ENCODE assay signal across 18 cellular contexts in the genomic region with DNA sequence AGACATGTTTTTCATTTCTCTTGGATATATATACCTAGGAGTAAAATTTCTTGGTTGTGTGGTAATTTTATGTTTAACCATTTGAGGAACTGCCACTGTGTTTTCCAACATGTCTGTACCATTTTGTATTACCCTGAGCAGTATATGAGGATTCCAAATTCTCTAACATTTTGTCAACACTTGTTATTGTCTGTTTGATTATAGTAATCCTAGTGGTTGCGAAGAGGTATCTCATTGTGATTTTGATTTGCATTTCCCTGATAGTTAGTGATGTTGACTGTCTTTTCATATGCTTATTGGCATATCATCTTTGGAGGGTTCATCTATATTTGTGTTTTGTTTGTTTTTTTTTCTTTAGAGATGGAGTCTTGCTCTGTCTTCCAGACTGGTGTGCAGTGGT. TPM values are rescaled to one million over a fixed set of nuclear protein-coding genes. Genes with fewer than 3 reads are reported as not detected.
DNase-seq lines count a peak whose midpoint lies in the region; ATAC-seq, FAIRE-seq and TF ChIP-seq lines count a peak whose summit lies in the region.
"Had no signal": no experiment of that assay in that cellular context is flagged by ENCODE, and none has a peak within 500 bp of the region (broad histone marks: within the 10 kb centered on the region; RNA-seq: fewer than 3 reads in every experiment).

No MANE protein-coding gene starts in this region.

- H3K4me3 Mint-ChIP-seq in HFFc6 (no peak overlapping the region), activated B cell treated with CpG ODN at 0.5 μM for 24 hours (no peak overlapping the region), mesothelial cell of epicardium (no peak overlapping the region)
- H3K4me3 Mint-ChIP-seq in activated CD8-positive, alpha-beta T cell treated with anti-CD3 and anti-CD28 coated beads for 36 hours = no peak overlapping the region
- H3K4me3 Mint-ChIP-seq: CD8-positive, alpha-beta memory T cell had no signal

- H3K9me3 ChIP-seq in A549 = no peaks in the 10 kb centered on the region

- no peak overlapping the region for H3K4me2 ChIP-seq in A549
- H3K4me2 ChIP-seq: BLaER1 treated with 17β-estradiol and CSF1 and Interleukin-3, amounts not matched to agents 10 nM and 100 nM; KMS-11 had no signal

- peak; percentile 97 for FAIRE-seq in A549 (lab: Jason Lieb, UNC)
- FAIRE-seq: A204.1, D721Med had no signal

- peaks cover 64% of the 10 kb centered on the region for H3K4me1 Mint-ChIP-seq in HFFc6 (ENCODE audit: low read depth)
- H3K4me1 Mint-ChIP-seq in activated B cell treated with CpG ODN at 0.5 μM for 24 hours = peaks cover 77% of the 10 kb centered on the region
- H3K4me1 Mint-ChIP-seq in mesothelial cell of epicardium = peaks cover 24% of the 10 kb centered on the region
- peaks cover 38% of the 10 kb centered on the region for H3K4me1 Mint-ChIP-seq in activated CD8-positive, alpha-beta T cell treated with anti-CD3 and anti-CD28 coated beads for 36 hours (ENCODE audit: low read depth)

- TF ChIP-seq CTCF in A549 (IDR thresholded peaks at IDR 0.05) = no peak
- peak; percentile 48; the same call in 1 of the 2 replicates for TF ChIP-seq CTCF in HFFc6 (IDR thresholded peaks at IDR 0.05)
- TF ChIP-seq CTCF in activated B cell treated with CpG ODN at 0.5 μM for 24 hours (IDR thresholded peaks at IDR 0.05) = no peak
- TF ChIP-seq CTCF in mesothelial cell of epicardium (IDR thresholded peaks at IDR 0.05; ENCODE audit: unreplicated experiment) = no peak
- no peak for TF ChIP-seq CTCF in activated CD8-positive, alpha-beta T cell treated with anti-CD3 and anti-CD28 coated beads for 36 hours (IDR thresholded peaks at IDR 0.05)

- CTCF ChIA-PET in A549 (lab: Yijun Ruan, JAX) = interaction anchor here (5.6 kb wide), 1 partner anchor 13 kb away, joined by 29 read pairs; no protein-coding TSS in a partner anchor
- CTCF ChIA-PET in activated B cell treated with CpG ODN at 0.5 μM for 24 hours (lab: Charles Lee) = no interaction called here
- CTCF ChIA-PET in activated CD8-positive, alpha-beta T cell treated with anti-CD3 and anti-CD28 coated beads for 36 hours (lab: Charles Lee) = interaction anchor here (1.1 kb wide), 1 partner anchor 9 kb away, joined by 3 read pairs; no protein-coding TSS in a partner anchor

- DNase-seq in A549 (ENCODE audit: low read depth in 1 of 2, low spot score in 1 of 2) = no peak
- DNase-seq in HFFc6 = no peak
- no peak for DNase-seq in activated B cell treated with CpG ODN at 0.5 μM for 24 hours
- no peak for DNase-seq in mesothelial cell of epicardium (ENCODE audit: low spot score in 2 of 2, unreplicated experiment in 2 of 2)
- DNase-seq in activated CD8-positive, alpha-beta memory T cell treated with anti-CD3 and anti-CD28 coated beads, Interleukin-2, amount 50 U/mL, for 48 hours = no peak
- no peak for DNase-seq in activated CD8-positive, alpha-beta T cell treated with anti-CD3 and anti-CD28 coated beads for 36 hours
- no peak for DNase-seq in iPS-NIHi11 (ENCODE audit: low spot score)
- DNase-seq in T-helper 9 cell = no peak
- DNase-seq: CD8-positive, alpha-beta memory T cell; DMS79 treated with DMSO at 0.1 percent for 48 hours; NCI-H1417 treated with DMSO at 0.1 percent for 48 hours; NCI-H187 treated with DMSO at 0.1 percent for 48 hours; NCI-H226; NCI-H524 treated with DMSO at 0.1 percent for 48 hours had no signal

- H3K4me1 ChIP-seq in A549 = peaks cover 4% of the 10 kb centered on the region; the same call in 1 of the 3 replicates

- H3K27ac Mint-ChIP-seq in HFFc6 (peak overlapping the region; percentile 38; the same call in 1 of the 2 replicates), activated B cell treated with CpG ODN at 0.5 μM for 24 hours (peak overlapping the region; percentile 1), mesothelial cell of epicardium (peak overlapping the region; percentile 75)
- H3K27ac Mint-ChIP-seq in activated CD8-positive, alpha-beta T cell treated with anti-CD3 and anti-CD28 coated beads for 36 hours = no peak overlapping the region

- H3K9me3 Mint-ChIP-seq in HFFc6 = no peaks in the 10 kb centered on the region
- H3K9me3 Mint-ChIP-seq in activated B cell treated with CpG ODN at 0.5 μM for 24 hours = no peaks in the 10 kb centered on the region
- H3K9me3 Mint-ChIP-seq in mesothelial cell of epicardium = peaks cover 3% of the 10 kb centered on the region
- no peaks in the 10 kb centered on the region for H3K9me3 Mint-ChIP-seq in activated CD8-positive, alpha-beta T cell treated with anti-CD3 and anti-CD28 coated beads for 36 hours
- H3K9me3 Mint-ChIP-seq: CD8-positive, alpha-beta memory T cell had no signal

- POLR2A ChIA-PET in A549 (lab: Yijun Ruan, JAX) = no interaction called here
- POLR2A ChIA-PET in activated B cell treated with CpG ODN at 0.5 μM for 24 hours (lab: Charles Lee) = interaction anchor here (0.6 kb wide), 1 partner anchor 17 kb away, joined by 3 read pairs; no protein-coding TSS in a partner anchor
- POLR2A ChIA-PET in activated CD8-positive, alpha-beta T cell treated with anti-CD3 and anti-CD28 coated beads for 36 hours (lab: Charles Lee) = no interaction called here

- 91% methylated on average over 1 of the region's 1 CpG for WGBS in A549 (ENCODE audit: missing lambda C conversion rate)

- TF ChIP-seq RAD21 in A549 (conservative IDR thresholded peaks at IDR 0.05 in 1 of 2, IDR thresholded peaks at IDR 0.05 in 1 of 2) = no peak

- peaks cover 2% of the 10 kb centered on the region; the same call in 1 of the 2 replicates for H3K27me3 Mint-ChIP-seq in HFFc6 (ENCODE audit: insufficient read depth)
- no peaks in the 10 kb centered on the region for H3K27me3 Mint-ChIP-seq in activated B cell treated with CpG ODN at 0.5 μM for 24 hours
- H3K27me3 Mint-ChIP-seq in mesothelial cell of epicardium (ENCODE audit: low read depth) = no peaks in the 10 kb centered on the region
- H3K27me3 Mint-ChIP-seq in activated CD8-positive, alpha-beta T cell treated with anti-CD3 and anti-CD28 coated beads for 36 hours = no peaks in the 10 kb centered on the region

- H3K4me3 ChIP-seq in A549 = no peak overlapping the region
- H3K4me3 ChIP-seq: BLaER1 treated with 17β-estradiol and CSF1 and Interleukin-3, amounts not matched to agents 10 nM and 100 nM had no signal

- H3K36me3 Mint-ChIP-seq in HFFc6 (ENCODE audit: low read depth) = peaks cover 19% of the 10 kb centered on the region
- peaks cover 5% of the 10 kb centered on the region for H3K36me3 Mint-ChIP-seq in activated B cell treated with CpG ODN at 0.5 μM for 24 hours (ENCODE audit: low read depth)
- H3K36me3 Mint-ChIP-seq in mesothelial cell of epicardium = peaks cover 17% of the 10 kb centered on the region
- peaks cover 1% of the 10 kb centered on the region for H3K36me3 Mint-ChIP-seq in activated CD8-positive, alpha-beta T cell treated with anti-CD3 and anti-CD28 coated beads for 36 hours (ENCODE audit: low read depth)

- intact Hi-C loops in activated B cell treated with CpG ODN at 0.5 μM for 24 hours (cut with micrococcal nuclease) = no loop called here
- intact Hi-C loops in activated CD8-positive, alpha-beta T cell treated with anti-CD3 and anti-CD28 coated beads for 36 hours (cut with micrococcal nuclease) = no loop called here

- H3K27ac ChIP-seq in A549 = no peak overlapping the region
- H3K27ac ChIP-seq: BLaER1 treated with 17β-estradiol and CSF1 and Interleukin-3, amounts not matched to agents 10 nM and 100 nM; KMS-11 had no signal

- no peak for TF ChIP-seq POLR2A in A549 (IDR thresholded peaks at IDR 0.05; ENCODE audit: low read length)

- no peak for TF ChIP-seq EP300 in A549 (IDR thresholded peaks at IDR 0.05)

- no peak for ATAC-seq in A549
- no peak for ATAC-seq in activated B cell treated with CpG ODN at 0.5 μM for 24 hours (ENCODE audit: low read depth)
- ATAC-seq in activated CD8-positive, alpha-beta T cell treated with anti-CD3 and anti-CD28 coated beads for 36 hours = no peak

TF ChIP-seq in A549, 52 proteins besides CTCF, POLR2A, EP300 and RAD21 (continues in another document):
- TF ChIP-seq CHD2 (IDR thresholded peaks at IDR 0.05; ENCODE audit: low read length, partially characterized antibody) (no peak), MAZ (IDR thresholded peaks at IDR 0.05; ENCODE audit: borderline replicate concordance, low read depth, low read length) (no peak), EHF (CRISPR knock-in tag; IDR thresholded peaks at IDR 0.05) (no peak), FOXS1 (CRISPR knock-in tag; IDR thresholded peaks at IDR 0.05) (no peak), PHF8 (IDR thresholded peaks at IDR 0.05; ENCODE audit: borderline replicate concordance, low read depth) (no peak)
- TF ChIP-seq, protein P1, sequence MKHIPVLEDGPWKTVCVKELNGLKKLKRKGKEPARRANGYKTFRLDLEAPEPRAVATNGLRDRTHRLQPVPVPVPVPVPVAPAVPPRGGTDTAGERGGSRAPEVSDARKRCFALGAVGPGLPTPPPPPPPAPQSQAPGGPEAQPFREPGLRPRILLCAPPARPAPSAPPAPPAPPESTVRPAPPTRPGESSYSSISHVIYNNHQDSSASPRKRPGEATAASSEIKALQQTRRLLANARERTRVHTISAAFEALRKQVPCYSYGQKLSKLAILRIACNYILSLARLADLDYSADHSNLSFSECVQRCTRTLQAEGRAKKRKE (CRISPR knock-in tag; IDR thresholded peaks at IDR 0.05; ENCODE audit: low read depth) = no peak
- TF ChIP-seq, protein P2, sequence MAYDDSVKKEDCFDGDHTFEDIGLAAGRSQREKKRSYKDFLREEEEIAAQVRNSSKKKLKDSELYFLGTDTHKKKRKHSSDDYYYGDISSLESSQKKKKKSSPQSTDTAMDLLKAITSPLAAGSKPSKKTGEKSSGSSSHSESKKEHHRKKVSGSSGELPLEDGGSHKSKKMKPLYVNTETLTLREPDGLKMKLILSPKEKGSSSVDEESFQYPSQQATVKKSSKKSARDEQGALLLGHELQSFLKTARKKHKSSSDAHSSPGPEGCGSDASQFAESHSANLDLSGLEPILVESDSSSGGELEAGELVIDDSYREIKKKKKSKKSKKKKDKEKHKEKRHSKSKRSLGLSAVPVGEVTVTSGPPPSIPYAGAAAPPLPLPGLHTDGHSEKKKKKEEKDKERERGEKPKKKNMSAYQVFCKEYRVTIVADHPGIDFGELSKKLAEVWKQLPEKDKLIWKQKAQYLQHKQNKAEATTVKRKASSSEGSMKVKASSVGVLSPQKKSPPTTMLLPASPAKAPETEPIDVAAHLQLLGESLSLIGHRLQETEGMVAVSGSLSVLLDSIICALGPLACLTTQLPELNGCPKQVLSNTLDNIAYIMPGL (CRISPR knock-in tag; IDR thresholded peaks at IDR 0.05; ENCODE audit: borderline replicate concordance) = no peak

RNA-seq across cellular contexts. Expression of a gene that starts 21.4 kb away (rescaled TPM):
- 19.4 and 20.0 TPM in 2 replicates for polyA plus RNA-seq in A549 (2011; rRNA removed)
- polyA plus RNA-seq in A549 (2012; cell fraction: cytosol; rRNA removed) = 10.9 and 13.3 TPM in 2 replicates
- 15.7 and 23.1 TPM in 2 replicates for polyA plus RNA-seq in A549 (2012; cell fraction: nucleus; rRNA removed)
- 9.0 to 9.6 TPM (median 9.1 TPM) in 3 replicates for polyA plus RNA-seq in A549 (2017; fragmentation: RNase III; extraction: RNeasy Plus Mini Kit Qiagen cat#74134 plus additional on column Dnase treatment)
- 21.1 and 21.2 TPM in 2 replicates for polyA minus RNA-seq in A549 (2011; rRNA and poly(A)+ RNA removed)
- total RNA-seq in HFFc6 (2021; fragmentation: NEBNext Ultra II Directional; extraction: Animal tissue kit (Norgen Biotek cat#: 25700)) = 10 to 100 TPM; 16.2 to 26.0 (median 22.7) TPM
- 30.6 and 33.6 TPM in 2 replicates for total RNA-seq in activated B cell treated with CpG ODN at 0.5 μM for 24 hours
- total RNA-seq in mesothelial cell of epicardium = 50.3 to 52.4 TPM (median 50.5 TPM) in 3 replicates
- total RNA-seq in activated CD8-positive, alpha-beta T cell treated with anti-CD3 and anti-CD28 coated beads for 36 hours = 1 to 10 TPM; 7.2 to 8.1 TPM
